ENCODE assay signal across 1 cellular context in the genomic region with DNA sequence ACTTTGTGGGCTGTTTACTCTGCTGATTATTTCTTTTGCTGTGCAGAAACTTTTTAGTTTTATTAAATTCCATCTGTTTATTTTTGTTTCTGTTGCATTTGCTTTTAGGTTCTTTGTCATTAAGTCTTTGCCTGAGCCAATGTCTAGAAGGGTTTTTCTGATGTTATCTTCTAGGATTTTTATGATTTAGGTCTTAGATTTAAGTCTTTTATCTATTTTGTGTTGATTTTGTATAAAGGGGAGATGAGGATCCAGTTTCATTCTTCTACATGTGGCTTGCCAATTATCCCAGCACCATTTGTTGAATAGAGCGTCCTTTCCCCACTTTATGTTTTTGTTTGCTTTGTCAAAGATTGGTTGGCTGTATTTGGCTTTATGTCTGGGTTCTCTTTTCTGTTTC. TPM values are rescaled to one million over a fixed set of nuclear protein-coding genes. Genes with fewer than 3 reads are reported as not detected.
"Had no signal": no experiment of that assay in that cellular context is flagged by ENCODE, and none has a peak within 500 bp of the region (broad histone marks: within the 10 kb centered on the region; RNA-seq: fewer than 3 reads in every experiment).

No MANE protein-coding gene starts in this region.

RNA-seq across cellular contexts. Expression of a gene that starts 47.1 kb away (rescaled TPM):
- total RNA-seq: GM12878 had no signal
